In genomic region chr14:21066882-21067502, GRCh38 we compare ENCODE assay signal across 10 cellular contexts. TPM values are rescaled to one million over a fixed set of nuclear protein-coding genes. Genes with fewer than 3 reads are reported as not detected.
DNase-seq lines count a peak whose midpoint lies in the region; ATAC-seq and TF ChIP-seq lines count a peak whose summit lies in the region.
"Had no signal": no experiment of that assay in that cellular context is flagged by ENCODE, and none has a peak within 500 bp of the region (broad histone marks: within the 10 kb centered on the region; RNA-seq: fewer than 3 reads in every experiment).

No MANE protein-coding gene starts in this region.

- H3K27ac Mint-ChIP-seq in CD4-positive, alpha-beta T cell: no peak overlapping the region
- H3K27ac Mint-ChIP-seq in CD8-positive, alpha-beta T cell: no peak overlapping the region
- no peak overlapping the region for H3K27ac Mint-ChIP-seq in activated naive CD4-positive, alpha-beta T cell treated with anti-CD3 and anti-CD28 coated beads, Interleukin-2, amount 50 U/mL, for 72 hours

- peaks cover 88% of the 10 kb centered on the region for H3K27me3 Mint-ChIP-seq in CD4-positive, alpha-beta T cell
- peaks cover 71% of the 10 kb centered on the region for H3K27me3 Mint-ChIP-seq in CD8-positive, alpha-beta T cell (ENCODE audit: low read depth)

- no peak overlapping the region for H3K4me3 Mint-ChIP-seq in CD4-positive, alpha-beta T cell
- no peak overlapping the region for H3K4me3 Mint-ChIP-seq in CD8-positive, alpha-beta T cell

- ATAC-seq in CD4-positive, alpha-beta T cell (ENCODE audit: poor library complexity): peak; percentile 31
- ATAC-seq in GM19467 (IDR thresholded peaks at IDR 0.05; ENCODE audit: unreplicated experiment): no peak
- no peak for ATAC-seq in CD8-positive, alpha-beta T cell
- no peak for ATAC-seq in activated naive CD4-positive, alpha-beta T cell treated with anti-CD3 and anti-CD28 coated beads, Interleukin-2, amount 50 U/mL, for 72 hours
- ATAC-seq: psoas muscle had no signal

- no peaks in the 10 kb centered on the region for H3K79me2 ChIP-seq in GM23248 (ENCODE audit: insufficient read depth)
- no peaks in the 10 kb centered on the region for H3K79me2 ChIP-seq in OCI-LY3 (ENCODE audit: low read length)

- H3K36me3 ChIP-seq in GM23248 (ENCODE audit: low read depth) (no peaks in the 10 kb centered on the region), OCI-LY3 (replicated peaks; ENCODE audit: low read depth, low read length) (no peaks in the 10 kb centered on the region)
- H3K36me3 ChIP-seq in CD8-positive, alpha-beta T cell (ENCODE audit: insufficient read depth, low read length): no peaks in the 10 kb centered on the region

- no peak overlapping the region for H3K27ac ChIP-seq in CD4-positive, alpha-beta T cell (ENCODE audit: low read depth, low read length)
- no peak overlapping the region for H3K27ac ChIP-seq in GM23248
- H3K27ac ChIP-seq in OCI-LY3 (ENCODE audit: low read length): no peak overlapping the region
- H3K27ac ChIP-seq in CD8-positive, alpha-beta T cell (ENCODE audit: low read depth, low read length): no peak overlapping the region
- H3K27ac ChIP-seq: psoas muscle had no signal

- H3K4me2 ChIP-seq in GM23248 (ENCODE audit: unreplicated experiment): no peak overlapping the region
- H3K4me2 ChIP-seq in OCI-LY3 (ENCODE audit: low read length): peak overlapping the region; percentile 22; the same call in 1 of the 2 replicates

- DNase-seq in CD4-positive, alpha-beta T cell: no peak
- DNase-seq in GM23248 (peak; percentile 23), fibroblast of villous mesenchyme (ENCODE audit: low read depth) (no peak), HT-29 (ENCODE audit: low spot score) (no peak)
- DNase-seq in CD8-positive, alpha-beta T cell: no peak
- DNase-seq in activated naive CD4-positive, alpha-beta T cell treated with anti-CD3 and anti-CD28 coated beads, Interleukin-2, amount 50 U/mL, for 72 hours (ENCODE audit: low spot score in 2 of 2): no peak
- DNase-seq: activated naive CD4-positive, alpha-beta T cell treated with anti-CD3 and anti-CD28 coated beads, Interleukin-2, amount 50 U/mL, for 16 hours; psoas muscle had no signal

- H2AFZ ChIP-seq in GM23248: no peak overlapping the region
- no peak overlapping the region for H2AFZ ChIP-seq in OCI-LY3 (ENCODE audit: low read depth, low read length)

- H3K9me2 ChIP-seq in GM23248 (ENCODE audit: insufficient read depth): no peaks in the 10 kb centered on the region

- peak; percentile 24 for TF ChIP-seq CTCF in CD4-positive, alpha-beta T cell (IDR thresholded peaks at IDR 0.05)
- TF ChIP-seq CTCF in OCI-LY3 (IDR thresholded peaks at IDR 0.05; ENCODE audit: low read depth, low read length) (peak; percentile 68), fibroblast of villous mesenchyme (IDR thresholded peaks at IDR 0.05; ENCODE audit: insufficient read depth, low read depth, low read length) (peak; percentile 29)
- TF ChIP-seq CTCF in CD8-positive, alpha-beta T cell (IDR thresholded peaks at IDR 0.05): no peak

- WGBS in GM23248 (ENCODE audit: low coverage in 1 of 2, low lambda C conversion rate in 2 of 2, missing lambda C conversion rate in 2 of 2), 2 experiments: 59 to 67% methylated on average over 7 of the region's 7 CpGs

- no peak overlapping the region for H3K4me3 ChIP-seq in GM23248
- no peak overlapping the region for H3K4me3 ChIP-seq in OCI-LY3 (ENCODE audit: low read length)
- no peak overlapping the region for H3K4me3 ChIP-seq in fibroblast of villous mesenchyme (ENCODE audit: low read depth, low read length)
- no peak overlapping the region for H3K4me3 ChIP-seq in CD8-positive, alpha-beta T cell (ENCODE audit: low read depth, low read length)
- H3K4me3 ChIP-seq: psoas muscle had no signal

- peaks cover 21% of the 10 kb centered on the region; the same call in 1 of the 2 replicates for H3F3A ChIP-seq in GM23248 (ENCODE audit: insufficient read depth)

- POLR2A ChIA-PET in CD4-positive, alpha-beta T cell (lab: Charles Lee): interaction anchor here (3.6 kb wide), 1 partner anchor 37 kb away, joined by 37 read pairs; no protein-coding TSS in a partner anchor
- POLR2A ChIA-PET in CD8-positive, alpha-beta T cell (lab: Charles Lee): interaction anchor here (0.7 to 2.4 kb wide), 2 partner anchors 30 to 37 kb away, joined by 4 to 13 read pairs; no protein-coding TSS in a partner anchor

- no peaks in the 10 kb centered on the region for H3K9me3 ChIP-seq in CD4-positive, alpha-beta T cell (ENCODE audit: control insufficient read depth, low read length)
- H3K9me3 ChIP-seq in GM23248 (ENCODE audit: low read depth): no peaks in the 10 kb centered on the region
- no peaks in the 10 kb centered on the region for H3K9me3 ChIP-seq in OCI-LY3 (ENCODE audit: insufficient read depth, low read length)
- H3K9me3 ChIP-seq in CD8-positive, alpha-beta T cell (ENCODE audit: low read length): no peaks in the 10 kb centered on the region
- H3K9me3 ChIP-seq: psoas muscle had no signal

- H4K20me1 ChIP-seq in GM23248 (ENCODE audit: insufficient read depth) (no peaks in the 10 kb centered on the region), OCI-LY3 (ENCODE audit: insufficient read depth, low read length) (no peaks in the 10 kb centered on the region)

- in situ Hi-C loops in GM23248 (cut with MboI): no loop called here

- H3K9me3 Mint-ChIP-seq in CD4-positive, alpha-beta T cell: no peaks in the 10 kb centered on the region
- no peaks in the 10 kb centered on the region for H3K9me3 Mint-ChIP-seq in CD8-positive, alpha-beta T cell
- H3K9me3 Mint-ChIP-seq in activated naive CD4-positive, alpha-beta T cell treated with anti-CD3 and anti-CD28 coated beads, Interleukin-2, amount 50 U/mL, for 72 hours: no peaks in the 10 kb centered on the region

- no peaks in the 10 kb centered on the region for H3K36me3 Mint-ChIP-seq in CD4-positive, alpha-beta T cell (ENCODE audit: low read depth)
- H3K36me3 Mint-ChIP-seq in CD8-positive, alpha-beta T cell: no peaks in the 10 kb centered on the region
- no peaks in the 10 kb centered on the region for H3K36me3 Mint-ChIP-seq in activated naive CD4-positive, alpha-beta T cell treated with anti-CD3 and anti-CD28 coated beads, Interleukin-2, amount 50 U/mL, for 72 hours

- H3K9ac ChIP-seq in GM23248 (no peak overlapping the region), OCI-LY3 (ENCODE audit: low read length) (no peak overlapping the region)

- CTCF ChIA-PET in CD4-positive, alpha-beta T cell (lab: Charles Lee): interaction anchor here (1.0 to 3.5 kb wide), 6 partner anchors 21 to 61 kb away, joined by 3 to 66 read pairs (median 36); no protein-coding TSS in a partner anchor
- CTCF ChIA-PET in CD8-positive, alpha-beta T cell (lab: Charles Lee): interaction anchor here (0.7 to 9.7 kb wide), 11 partner anchors 12 to 194 kb away, joined by 3 to 185 read pairs (median 5); partner anchors contain the start of gene TMEM253

- H3K4me1 Mint-ChIP-seq in CD4-positive, alpha-beta T cell (ENCODE audit: low read depth): peaks cover 32% of the 10 kb centered on the region
- H3K4me1 Mint-ChIP-seq in CD8-positive, alpha-beta T cell (ENCODE audit: low read depth): peaks cover 32% of the 10 kb centered on the region

- H3K4me1 ChIP-seq in GM23248 (ENCODE audit: insufficient read depth) (peaks cover 27% of the 10 kb centered on the region), OCI-LY3 (ENCODE audit: low read length) (peaks cover 30% of the 10 kb centered on the region)
- peaks cover 34% of the 10 kb centered on the region for H3K4me1 ChIP-seq in CD8-positive, alpha-beta T cell (ENCODE audit: insufficient read depth, low read length)

- intact Hi-C loops in CD4-positive, alpha-beta T cell (cut with DNase I, micrococcal nuclease): loop anchor here in 1 of 2 experiments (1.0 kb wide), 1 partner anchor 25 kb away; no protein-coding TSS in a partner anchor
- intact Hi-C loops in CD8-positive, alpha-beta T cell (cut with DNase I, micrococcal nuclease): loop anchor here in 1 of 2 experiments (1.0 kb wide), 1 partner anchor 40 kb away; no protein-coding TSS in a partner anchor

- H3K27me3 ChIP-seq in CD4-positive, alpha-beta T cell (ENCODE audit: control insufficient read depth, insufficient read depth, low read length): peaks cover 60% of the 10 kb centered on the region
- no peaks in the 10 kb centered on the region for H3K27me3 ChIP-seq in GM23248 (replicated peaks; ENCODE audit: insufficient read depth)
- H3K27me3 ChIP-seq in OCI-LY3 (ENCODE audit: low read depth, low read length): peaks cover 64% of the 10 kb centered on the region
- H3K27me3 ChIP-seq in CD8-positive, alpha-beta T cell (ENCODE audit: insufficient read depth, low read length): peaks cover 31% of the 10 kb centered on the region

RNA-seq across cellular contexts. Expression of gene ARHGEF40, which starts 3.1 kb away (rescaled TPM):
- 1 to 10 TPM; 1.2 to 1.3 TPM for total RNA-seq in CD4-positive, alpha-beta T cell
- 56.6 and 68.3 TPM in 2 replicates for total RNA-seq in GM23248 (2014; rRNA removed; shearing (Covaris generic))
- polyA plus RNA-seq in GM23248 (2016; fragmentation: Nextera tagmentation; extraction: Ambion mirVana): 22.4 and 23.9 TPM in 2 replicates
- 39.6 and 45.3 TPM in 2 replicates for total RNA-seq in fibroblast of villous mesenchyme
- total RNA-seq in CD8-positive, alpha-beta T cell: under 1 TPM; 0.76 to 0.92 TPM
- total RNA-seq in HT-29 (2014; rRNA removed; shearing (Covaris generic)): 18.4 and 20.0 TPM in 2 replicates
- total RNA-seq in activated naive CD4-positive, alpha-beta T cell treated with anti-CD3 and anti-CD28 coated beads, Interleukin-2, amount 50 U/mL, for 72 hours: under 1 TPM in 1 of 2 donors, not detected in 1; 0.23 TPM

RNA-seq across cellular contexts. Expression of gene RNASE8, which starts 9.4 kb away (rescaled TPM):
- total RNA-seq in CD4-positive, alpha-beta T cell: not detected
- total RNA-seq in GM23248 (2014; rRNA removed; shearing (Covaris generic)): not detected in 2 replicates
- polyA plus RNA-seq in GM23248 (2016; fragmentation: Nextera tagmentation; extraction: Ambion mirVana): not detected in 2 replicates
- total RNA-seq in fibroblast of villous mesenchyme: not detected in 2 replicates
- total RNA-seq in CD8-positive, alpha-beta T cell: not detected
- total RNA-seq in HT-29 (2014; rRNA removed; shearing (Covaris generic)): not detected in 2 replicates
- not detected for total RNA-seq in activated naive CD4-positive, alpha-beta T cell treated with anti-CD3 and anti-CD28 coated beads, Interleukin-2, amount 50 U/mL, for 72 hours
- total RNA-seq: psoas muscle had no signal
- polyA plus RNA-seq: psoas muscle had no signal

RNA-seq across cellular contexts. Expression of gene RNASE7, which starts 24.8 kb away (rescaled TPM):
- not detected for total RNA-seq in CD4-positive, alpha-beta T cell
- total RNA-seq in GM23248 (2014; rRNA removed; shearing (Covaris generic)): not detected in 2 replicates
- not detected in 2 replicates for polyA plus RNA-seq in GM23248 (2016; fragmentation: Nextera tagmentation; extraction: Ambion mirVana)
- not detected in 2 replicates for total RNA-seq in fibroblast of villous mesenchyme
- not detected for total RNA-seq in CD8-positive, alpha-beta T cell
- total RNA-seq in HT-29 (2014; rRNA removed; shearing (Covaris generic)): not detected in 2 replicates
- total RNA-seq in activated naive CD4-positive, alpha-beta T cell treated with anti-CD3 and anti-CD28 coated beads, Interleukin-2, amount 50 U/mL, for 72 hours: not detected

RNA-seq across cellular contexts. Expression of gene ZNF219, which starts 31.5 kb away (rescaled TPM):
- total RNA-seq in CD4-positive, alpha-beta T cell: 10 to 100 TPM; 15.2 to 15.5 TPM
- total RNA-seq in GM23248 (2014; rRNA removed; shearing (Covaris generic)): 15.9 and 24.0 TPM in 2 replicates
- 1.6 and 1.8 TPM in 2 replicates for polyA plus RNA-seq in GM23248 (2016; fragmentation: Nextera tagmentation; extraction: Ambion mirVana)
- 1.7 and 2.6 TPM in 2 replicates for total RNA-seq in fibroblast of villous mesenchyme
- 1 to 10 TPM; 6.8 to 7.4 TPM for total RNA-seq in CD8-positive, alpha-beta T cell
- 13.6 and 14.6 TPM in 2 replicates for total RNA-seq in HT-29 (2014; rRNA removed; shearing (Covaris generic))
- 10 to 100 TPM; 10.0 to 21.9 TPM for total RNA-seq in activated naive CD4-positive, alpha-beta T cell treated with anti-CD3 and anti-CD28 coated beads, Interleukin-2, amount 50 U/mL, for 72 hours

RNA-seq across cellular contexts. Expression of gene RNASE13, which starts 32.4 kb away (rescaled TPM):
- total RNA-seq in CD4-positive, alpha-beta T cell: not detected
- total RNA-seq in GM23248 (2014; rRNA removed; shearing (Covaris generic)): not detected in 2 replicates
- not detected in 2 replicates for polyA plus RNA-seq in GM23248 (2016; fragmentation: Nextera tagmentation; extraction: Ambion mirVana)
- total RNA-seq in fibroblast of villous mesenchyme: not detected in 2 replicates
- total RNA-seq in CD8-positive, alpha-beta T cell: not detected
- total RNA-seq in HT-29 (2014; rRNA removed; shearing (Covaris generic)): not detected in 2 replicates
- not detected for total RNA-seq in activated naive CD4-positive, alpha-beta T cell treated with anti-CD3 and anti-CD28 coated beads, Interleukin-2, amount 50 U/mL, for 72 hours
- total RNA-seq: psoas muscle had no signal
